ENCODE assay signal across 8 cellular contexts in genomic region chr12:15882055-15882971, GRCh38. TPM values are rescaled to one million over a fixed set of nuclear protein-coding genes. Genes with fewer than 3 reads are reported as not detected.
DNase-seq lines count a peak whose midpoint lies in the region; ATAC-seq lines count a peak whose summit lies in the region.

A gene with protein sequence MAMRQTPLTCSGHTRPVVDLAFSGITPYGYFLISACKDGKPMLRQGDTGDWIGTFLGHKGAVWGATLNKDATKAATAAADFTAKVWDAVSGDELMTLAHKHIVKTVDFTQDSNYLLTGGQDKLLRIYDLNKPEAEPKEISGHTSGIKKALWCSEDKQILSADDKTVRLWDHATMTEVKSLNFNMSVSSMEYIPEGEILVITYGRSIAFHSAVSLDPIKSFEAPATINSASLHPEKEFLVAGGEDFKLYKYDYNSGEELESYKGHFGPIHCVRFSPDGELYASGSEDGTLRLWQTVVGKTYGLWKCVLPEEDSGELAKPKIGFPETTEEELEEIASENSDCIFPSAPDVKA (plus strand): TSS chr12:15882387. CDS start chr12:15882708, 321 bp downstream.

- H3K4me2 ChIP-seq in BLaER1 treated with 17β-estradiol and CSF1 and Interleukin-3, amounts not matched to agents 10 nM and 100 nM, result peak within 1 kb of the TSS; percentile 82 to 95 (median 92)

- H3K36me3 ChIP-seq in BLaER1 treated with 17β-estradiol and CSF1 and Interleukin-3, amounts not matched to agents 10 nM and 100 nM, result peaks cover 20 to 37% (median 29%) of the 10 kb centered on the region in 11 experiments

- no peaks in the 10 kb centered on the region for H3K27me3 ChIP-seq in BLaER1 treated with 17β-estradiol and CSF1 and Interleukin-3, amounts not matched to agents 10 nM and 100 nM

- H4K20me1 ChIP-seq in BLaER1 treated with 17β-estradiol and CSF1 and Interleukin-3, amounts not matched to agents 10 nM and 100 nM, result peaks cover 34 to 50% (median 47%) of the 10 kb centered on the region in 11 experiments; a peak in 21 of 22 replicates

- DNase-seq in NCI-H748 (lab: John Stamatoyannopoulos, UW; ENCODE audit: unreplicated experiment) (peak; percentile 95), dedifferentiated amniotic fluid mesenchymal stem cell (ENCODE audit: extremely low spot score) (peak; percentile 96), left lobe of liver (ENCODE audit: low spot score) (peak; percentile 98)
- peak; percentile 95 for DNase-seq in activated CD4-positive, alpha-beta T cell treated with anti-CD3 and anti-CD28 coated beads, Interleukin-2, amount 50 U/mL, for 1 hour
- DNase-seq in stimulated activated CD4-positive, alpha-beta T cell treated with anti-CD3 and anti-CD28 coated beads, Interleukin-2, amount 100 ng/mL, for 4 hours (ENCODE audit: low read depth), result peak; percentile 93

- H3K9me3 ChIP-seq in BLaER1 treated with 17β-estradiol and CSF1 and Interleukin-3, amounts not matched to agents 10 nM and 100 nM (replicated peaks in 1 of 11), result no peaks in the 10 kb centered on the region

- H3K4me1 ChIP-seq in BLaER1 treated with 17β-estradiol and CSF1 and Interleukin-3, amounts not matched to agents 10 nM and 100 nM, result peaks cover 16 to 44% (median 28%) of the 10 kb centered on the region in 10 experiments

- H3K27ac ChIP-seq in BLaER1 treated with 17β-estradiol and CSF1 and Interleukin-3, amounts not matched to agents 10 nM and 100 nM, result peak within 1 kb of the TSS; percentile 81 to 94 (median 91)

- peak within 1 kb of the TSS; percentile 90 to 99 (median 96) for H3K4me3 ChIP-seq in BLaER1 treated with 17β-estradiol and CSF1 and Interleukin-3, amounts not matched to agents 10 nM and 100 nM

- ATAC-seq in GM19351 (IDR thresholded peaks at IDR 0.05; ENCODE audit: unreplicated experiment), result peak; percentile 92
- peak; percentile 96 for ATAC-seq in HG03521 (IDR thresholded peaks at IDR 0.05; ENCODE audit: unreplicated experiment)
- peak; percentile 87 for ATAC-seq in left lobe of liver

- peak within 1 kb of the TSS; percentile 89 to 96 (median 92) for H3K9ac ChIP-seq in BLaER1 treated with 17β-estradiol and CSF1 and Interleukin-3, amounts not matched to agents 10 nM and 100 nM

RNA-seq across cellular contexts. Expression of the gene that starts here (rescaled TPM):
- total RNA-seq in left lobe of liver, result 48.6 TPM

Comparison
In these comparisons a context has a peak if more than half of its experiments do, and no peak if none do; other contexts are left out.
1. Peak in every context shown above with its lines: DNase-seq, ATAC-seq, H3K4me3 ChIP-seq and H3K27ac ChIP-seq.